ENCODE assay signal across 1 cellular context in the genomic region with DNA sequence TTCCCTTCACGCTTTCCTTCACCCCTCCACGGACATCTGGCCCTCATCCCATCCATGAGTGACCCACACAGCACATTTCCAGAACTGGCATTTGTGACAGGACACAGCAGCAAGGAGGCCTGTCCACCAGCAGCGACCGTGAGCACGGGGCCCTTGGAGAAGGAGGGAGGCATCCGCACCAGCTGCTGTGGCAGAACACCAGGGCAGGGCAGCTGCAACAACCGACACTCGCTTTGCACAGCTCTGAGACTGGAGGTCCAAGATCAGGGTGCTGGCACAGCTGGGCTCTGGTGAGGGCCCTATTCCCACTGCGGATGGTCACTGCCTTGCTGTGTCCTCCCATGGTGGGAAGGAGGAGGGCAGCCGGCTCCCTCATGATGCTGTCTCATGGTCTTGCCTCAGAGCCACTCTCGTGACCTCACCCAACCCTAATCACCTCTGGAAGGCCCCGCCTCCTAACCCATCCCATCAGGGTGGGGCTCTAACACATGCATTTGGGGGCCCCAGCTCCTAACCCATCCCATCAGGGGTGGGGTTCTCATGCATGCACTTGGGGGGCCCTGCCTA.
TF ChIP-seq lines count a peak whose summit lies in the region.

No MANE protein-coding gene starts in this region.

TF ChIP-seq in K562, 482 proteins besides CTCF, POLR2A, EP300 and RAD21 (continued from another document):
- TF ChIP-seq, protein P1, sequence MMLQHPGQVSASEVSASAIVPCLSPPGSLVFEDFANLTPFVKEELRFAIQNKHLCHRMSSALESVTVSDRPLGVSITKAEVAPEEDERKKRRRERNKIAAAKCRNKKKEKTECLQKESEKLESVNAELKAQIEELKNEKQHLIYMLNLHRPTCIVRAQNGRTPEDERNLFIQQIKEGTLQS (IDR thresholded peaks at IDR 0.05) = peak; percentile 43; the same call in 1 of the 2 replicates
- TF ChIP-seq, protein P1 (CRISPR knock-in tag; conservative IDR thresholded peaks at IDR 0.05) = no peak
- no peak for TF ChIP-seq IRF2 (CRISPR knock-in tag; IDR thresholded peaks at IDR 0.05)
- TF ChIP-seq MEF2A (IDR thresholded peaks at IDR 0.05; ENCODE audit: control insufficient read depth, low read depth, low read length) = no peak
- TF ChIP-seq, protein P2, sequence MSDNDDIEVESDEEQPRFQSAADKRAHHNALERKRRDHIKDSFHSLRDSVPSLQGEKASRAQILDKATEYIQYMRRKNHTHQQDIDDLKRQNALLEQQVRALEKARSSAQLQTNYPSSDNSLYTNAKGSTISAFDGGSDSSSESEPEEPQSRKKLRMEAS (CRISPR knock-in tag; IDR thresholded peaks at IDR 0.05) = no peak
- TF ChIP-seq, protein P3, sequence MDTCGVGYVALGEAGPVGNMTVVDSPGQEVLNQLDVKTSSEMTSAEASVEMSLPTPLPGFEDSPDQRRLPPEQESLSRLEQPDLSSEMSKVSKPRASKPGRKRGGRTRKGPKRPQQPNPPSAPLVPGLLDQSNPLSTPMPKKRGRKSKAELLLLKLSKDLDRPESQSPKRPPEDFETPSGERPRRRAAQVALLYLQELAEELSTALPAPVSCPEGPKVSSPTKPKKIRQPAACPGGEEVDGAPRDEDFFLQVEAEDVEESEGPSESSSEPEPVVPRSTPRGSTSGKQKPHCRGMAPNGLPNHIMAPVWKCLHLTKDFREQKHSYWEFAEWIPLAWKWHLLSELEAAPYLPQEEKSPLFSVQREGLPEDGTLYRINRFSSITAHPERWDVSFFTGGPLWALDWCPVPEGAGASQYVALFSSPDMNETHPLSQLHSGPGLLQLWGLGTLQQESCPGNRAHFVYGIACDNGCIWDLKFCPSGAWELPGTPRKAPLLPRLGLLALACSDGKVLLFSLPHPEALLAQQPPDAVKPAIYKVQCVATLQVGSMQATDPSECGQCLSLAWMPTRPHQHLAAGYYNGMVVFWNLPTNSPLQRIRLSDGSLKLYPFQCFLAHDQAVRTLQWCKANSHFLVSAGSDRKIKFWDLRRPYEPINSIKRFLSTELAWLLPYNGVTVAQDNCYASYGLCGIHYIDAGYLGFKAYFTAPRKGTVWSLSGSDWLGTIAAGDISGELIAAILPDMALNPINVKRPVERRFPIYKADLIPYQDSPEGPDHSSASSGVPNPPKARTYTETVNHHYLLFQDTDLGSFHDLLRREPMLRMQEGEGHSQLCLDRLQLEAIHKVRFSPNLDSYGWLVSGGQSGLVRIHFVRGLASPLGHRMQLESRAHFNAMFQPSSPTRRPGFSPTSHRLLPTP (IDR thresholded peaks at IDR 0.05; ENCODE audit: borderline replicate concordance, extremely low read depth, insufficient read length) = no peak
- TF ChIP-seq ZNF217 (CRISPR knock-in tag; IDR thresholded peaks at IDR 0.05) = no peak
- no peak for TF ChIP-seq MIER1 (IDR thresholded peaks at IDR 0.05; ENCODE audit: low read depth)
- TF ChIP-seq MYC (IDR thresholded peaks at IDR 0.05; ENCODE audit: low read depth, low read length) = 0 out of 2 replicates have a peak, but pooled peaks have one; percentile 22
- TF ChIP-seq MYC (CRISPR knock-in tag; IDR thresholded peaks at IDR 0.05; ENCODE audit: borderline replicate concordance, low read depth) = no peak
- peak; percentile 64; the same call in 1 of the 2 replicates for TF ChIP-seq CTBP1 (IDR thresholded peaks at IDR 0.05; ENCODE audit: borderline replicate concordance)
- TF ChIP-seq MAFG (tag; conservative IDR thresholded peaks at IDR 0.05) = peak; percentile 67
- TF ChIP-seq, protein P4, sequence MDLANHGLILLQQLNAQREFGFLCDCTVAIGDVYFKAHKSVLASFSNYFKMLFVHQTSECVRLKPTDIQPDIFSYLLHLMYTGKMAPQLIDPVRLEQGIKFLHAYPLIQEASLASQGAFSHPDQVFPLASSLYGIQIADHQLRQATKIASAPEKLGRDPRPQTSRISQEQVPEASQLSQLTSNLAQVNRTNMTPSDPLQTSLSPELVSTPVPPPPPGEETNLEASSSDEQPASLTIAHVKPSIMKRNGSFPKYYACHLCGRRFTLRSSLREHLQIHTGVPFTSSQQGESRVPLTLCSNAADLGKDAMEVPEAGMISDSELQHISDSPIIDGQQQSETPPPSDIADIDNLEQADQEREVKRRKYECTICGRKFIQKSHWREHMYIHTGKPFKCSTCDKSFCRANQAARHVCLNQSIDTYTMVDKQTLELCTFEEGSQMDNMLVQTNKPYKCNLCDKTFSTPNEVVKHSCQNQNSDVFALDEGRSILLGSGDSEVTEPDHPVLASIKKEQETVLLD (IDR thresholded peaks at IDR 0.05) = no peak
- no peak for TF ChIP-seq ILK (tag; IDR thresholded peaks at IDR 0.05; ENCODE audit: borderline replicate concordance, low read depth)
- TF ChIP-seq CBX2 (IDR thresholded peaks at IDR 0.05; ENCODE audit: insufficient read depth, low read length, poor library complexity, severe bottlenecking) = no peak
- TF ChIP-seq KDM5B (IDR thresholded peaks at IDR 0.05; ENCODE audit: insufficient replicate concordance, low read depth, low read length) = no peak
- TF ChIP-seq JUND (IDR thresholded peaks at IDR 0.05; ENCODE audit: borderline replicate concordance, low read depth, low read length) = peak; percentile 51; the same call in 1 of the 2 replicates
- peak; percentile 50; the same call in 1 of the 3 replicates for TF ChIP-seq JUND (tag; IDR thresholded peaks at IDR 0.05; ENCODE audit: borderline replicate concordance, low read depth, low read length)
- peak; percentile 38; the same call in 1 of the 2 replicates for TF ChIP-seq ZNF263 (CRISPR knock-in tag; IDR thresholded peaks at IDR 0.05; ENCODE audit: borderline replicate concordance)
- TF ChIP-seq, protein P5, sequence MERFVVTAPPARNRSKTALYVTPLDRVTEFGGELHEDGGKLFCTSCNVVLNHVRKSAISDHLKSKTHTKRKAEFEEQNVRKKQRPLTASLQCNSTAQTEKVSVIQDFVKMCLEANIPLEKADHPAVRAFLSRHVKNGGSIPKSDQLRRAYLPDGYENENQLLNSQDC (CRISPR knock-in tag; IDR thresholded peaks at IDR 0.05) = no peak
- TF ChIP-seq, protein P6, sequence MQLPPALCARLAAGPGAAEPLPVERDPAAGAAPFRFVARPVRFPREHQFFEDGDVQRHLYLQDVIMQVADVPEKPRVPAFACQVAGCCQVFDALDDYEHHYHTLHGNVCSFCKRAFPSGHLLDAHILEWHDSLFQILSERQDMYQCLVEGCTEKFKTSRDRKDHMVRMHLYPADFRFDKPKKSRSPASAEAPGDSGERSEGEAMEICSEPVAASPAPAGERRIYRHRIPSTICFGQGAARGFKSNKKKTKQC (CRISPR knock-in tag; IDR thresholded peaks at IDR 0.05) = no peak
- no peak for TF ChIP-seq NFRKB (IDR thresholded peaks at IDR 0.05; ENCODE audit: low read depth)
- TF ChIP-seq NFYB (IDR thresholded peaks at IDR 0.05; ENCODE audit: extremely low read depth, insufficient read length) = no peak
- TF ChIP-seq, protein P7, sequence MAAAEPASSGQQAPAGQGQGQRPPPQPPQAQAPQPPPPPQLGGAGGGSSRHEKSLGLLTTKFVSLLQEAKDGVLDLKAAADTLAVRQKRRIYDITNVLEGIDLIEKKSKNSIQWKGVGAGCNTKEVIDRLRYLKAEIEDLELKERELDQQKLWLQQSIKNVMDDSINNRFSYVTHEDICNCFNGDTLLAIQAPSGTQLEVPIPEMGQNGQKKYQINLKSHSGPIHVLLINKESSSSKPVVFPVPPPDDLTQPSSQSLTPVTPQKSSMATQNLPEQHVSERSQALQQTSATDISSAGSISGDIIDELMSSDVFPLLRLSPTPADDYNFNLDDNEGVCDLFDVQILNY (CRISPR knock-in tag; IDR thresholded peaks at IDR 0.05) = no peak
- TF ChIP-seq ATF1 (CRISPR knock-in tag; IDR thresholded peaks at IDR 0.05) = no peak
- peak; percentile 27; the same call in 1 of the 2 replicates for TF ChIP-seq ATF1 (tag; IDR thresholded peaks at IDR 0.05)
- TF ChIP-seq BHLHE40 (IDR thresholded peaks at IDR 0.05; ENCODE audit: low read length) = peak; percentile 81
- no peak for TF ChIP-seq TEAD4 (IDR thresholded peaks at IDR 0.05; ENCODE audit: low read length)
- no peak for TF ChIP-seq TEAD4 (CRISPR knock-in tag; IDR thresholded peaks at IDR 0.05; ENCODE audit: borderline replicate concordance)
- TF ChIP-seq RCOR1 (IDR thresholded peaks at IDR 0.05; ENCODE audit: borderline replicate concordance in 1 of 2, low read depth in 2 of 2, low read length in 2 of 2) = peak in 1 of 2 experiments; percentile 63; a peak in 1 of 4 replicates
- TF ChIP-seq, protein P8, sequence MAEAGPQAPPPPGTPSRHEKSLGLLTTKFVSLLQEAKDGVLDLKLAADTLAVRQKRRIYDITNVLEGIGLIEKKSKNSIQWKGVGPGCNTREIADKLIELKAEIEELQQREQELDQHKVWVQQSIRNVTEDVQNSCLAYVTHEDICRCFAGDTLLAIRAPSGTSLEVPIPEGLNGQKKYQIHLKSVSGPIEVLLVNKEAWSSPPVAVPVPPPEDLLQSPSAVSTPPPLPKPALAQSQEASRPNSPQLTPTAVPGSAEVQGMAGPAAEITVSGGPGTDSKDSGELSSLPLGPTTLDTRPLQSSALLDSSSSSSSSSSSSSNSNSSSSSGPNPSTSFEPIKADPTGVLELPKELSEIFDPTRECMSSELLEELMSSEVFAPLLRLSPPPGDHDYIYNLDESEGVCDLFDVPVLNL (CRISPR knock-in tag; IDR thresholded peaks at IDR 0.05; ENCODE audit: low read depth) = no peak
- TF ChIP-seq KAT7 (CRISPR knock-in tag; IDR thresholded peaks at IDR 0.05; ENCODE audit: borderline replicate concordance) = no peak
- peak; percentile 93 for TF ChIP-seq CEBPB (tag; IDR thresholded peaks at IDR 0.05)
- TF ChIP-seq, protein P9, sequence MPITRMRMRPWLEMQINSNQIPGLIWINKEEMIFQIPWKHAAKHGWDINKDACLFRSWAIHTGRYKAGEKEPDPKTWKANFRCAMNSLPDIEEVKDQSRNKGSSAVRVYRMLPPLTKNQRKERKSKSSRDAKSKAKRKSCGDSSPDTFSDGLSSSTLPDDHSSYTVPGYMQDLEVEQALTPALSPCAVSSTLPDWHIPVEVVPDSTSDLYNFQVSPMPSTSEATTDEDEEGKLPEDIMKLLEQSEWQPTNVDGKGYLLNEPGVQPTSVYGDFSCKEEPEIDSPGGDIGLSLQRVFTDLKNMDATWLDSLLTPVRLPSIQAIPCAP (CRISPR knock-in tag; IDR thresholded peaks at IDR 0.05; ENCODE audit: borderline replicate concordance) = no peak
- no peak for TF ChIP-seq KAT2B (IDR thresholded peaks at IDR 0.05; ENCODE audit: low read depth, low read length)
- TF ChIP-seq KLF16 (IDR thresholded peaks at IDR 0.05) = no peak
- no peak for TF ChIP-seq NCOA6 (IDR thresholded peaks at IDR 0.05)
- TF ChIP-seq ZNF354B (CRISPR knock-in tag; IDR thresholded peaks at IDR 0.05) = no peak
- peak; percentile 7; the same call in 1 of the 2 replicates for TF ChIP-seq MAFF (IDR thresholded peaks at IDR 0.05; ENCODE audit: low read length)
- TF ChIP-seq NFE2 (IDR thresholded peaks at IDR 0.05; ENCODE audit: low read depth) = peak; percentile 68
- TF ChIP-seq ZFPM2 (CRISPR knock-in tag; IDR thresholded peaks at IDR 0.05) = no peak
TF ChIP-seq in K562: peak in this region for 14.
